In genomic region chr7:70481717-70482116, GRCh38 we compare ENCODE assay signal across 19 cellular contexts.
A peak's percentile ranks its signal among the peaks of the same experiment; 100 is the strongest.
DNase-seq lines count a peak whose midpoint lies in the region; ATAC-seq, FAIRE-seq and TF ChIP-seq lines count a peak whose summit lies in the region.
"Had no signal": no experiment of that assay in that cellular context is flagged by ENCODE, and none has a peak within 500 bp of the region (broad histone marks: within the 10 kb centered on the region; RNA-seq: fewer than 3 reads in every experiment).

No MANE protein-coding gene starts in this region.

- H3K9ac ChIP-seq in keratinocyte (ENCODE audit: control insufficient read depth, extremely low read depth, insufficient read depth, low read length) = no peak overlapping the region
- H3K9ac ChIP-seq: BLaER1 treated with 17β-estradiol and CSF1 and Interleukin-3, amounts not matched to agents 10 nM and 100 nM; GM23248 had no signal

- peaks cover 3% of the 10 kb centered on the region for H3K9me1 ChIP-seq in keratinocyte (ENCODE audit: control insufficient read depth, extremely low read depth, insufficient read depth, low read length)

- H4K20me1 ChIP-seq in keratinocyte (ENCODE audit: control insufficient read depth, extremely low read depth, insufficient read depth, low read length) = no peaks in the 10 kb centered on the region
- H4K20me1 ChIP-seq: BLaER1 treated with 17β-estradiol and CSF1 and Interleukin-3, amounts not matched to agents 10 nM and 100 nM had no signal

- H2AFZ ChIP-seq in keratinocyte (ENCODE audit: control insufficient read depth, low read length) = no peak overlapping the region
- H2AFZ ChIP-seq: GM23248 had no signal

- POLR2A ChIA-PET in HEK293 (lab: Yijun Ruan, JAX) = no interaction called here

- intact Hi-C loops in prostate gland (cut with DNase I) = no loop called here

- CTCF ChIA-PET in HEK293 (lab: Yijun Ruan, JAX) = no interaction called here

- H3K9me3 ChIP-seq in HEK293 (ENCODE audit: control insufficient read depth, insufficient read depth, low read depth, low read length) (no peaks in the 10 kb centered on the region), keratinocyte (ENCODE audit: control insufficient read depth, low read depth, low read length) (no peaks in the 10 kb centered on the region), prostate gland (no peaks in the 10 kb centered on the region)
- H3K9me3 ChIP-seq: HAP-1 had no signal

- TF ChIP-seq CTCF in HEK293 (tag by site-specific recombination; IDR thresholded peaks at IDR 0.05) = no peak
- TF ChIP-seq CTCF in keratinocyte (optimal IDR thresholded peaks at IDR 0.05 in 1 of 3, IDR thresholded peaks at IDR 0.05 in 1 of 3, conservative IDR thresholded peaks at IDR 0.05 in 1 of 3; ENCODE audit: extremely low read depth in 1 of 3, insufficient read depth in 2 of 3, low read length in 3 of 3) = no peak
- no peak for TF ChIP-seq CTCF in prostate gland (IDR thresholded peaks at IDR 0.05)

- no peaks in the 10 kb centered on the region for H3K27me3 ChIP-seq in keratinocyte (ENCODE audit: control insufficient read depth, extremely low read depth, insufficient read depth, low read length)
- H3K27me3 ChIP-seq in prostate gland (replicated peaks; ENCODE audit: insufficient read depth) = no peaks in the 10 kb centered on the region
- H3K27me3 ChIP-seq: BLaER1 treated with 17β-estradiol and CSF1 and Interleukin-3, amounts not matched to agents 10 nM and 100 nM had no signal

- H3K4me2 ChIP-seq in keratinocyte (ENCODE audit: control insufficient read depth, extremely low read depth, insufficient read depth, low read depth, low read length) = peak overlapping the region; percentile 85
- H3K4me2 ChIP-seq: BLaER1 treated with 17β-estradiol and CSF1 and Interleukin-3, amounts not matched to agents 10 nM and 100 nM had no signal

- DNase-seq in NCI-H69 (lab: John Stamatoyannopoulos, UW) = peak; percentile 93
- DNase-seq in keratinocyte (ENCODE audit: low read depth, low spot score) = no peak
- no peak for DNase-seq in prostate gland (ENCODE audit: low spot score)
- DNase-seq in stimulated activated CD4-positive, alpha-beta T cell treated with anti-CD3 and anti-CD28 coated beads, Interleukin-2, amount 100 ng/mL, for 24 hours = no peak
- no peak for DNase-seq in stimulated activated CD4-positive, alpha-beta T cell treated with anti-CD3 and anti-CD28 coated beads, Interleukin-2, amount 100 ng/mL, for 48 hours
- DNase-seq: Calu3; CD8-positive, alpha-beta T cell; DND-41; EL; GM23248; HFFc6 had no signal

- H3K4me3 ChIP-seq in HEK293 (ENCODE audit: low read depth, low read length) (no peak overlapping the region), keratinocyte (ENCODE audit: control insufficient read depth in 2 of 3, extremely low read depth in 1 of 3, insufficient read depth in 2 of 3, low read depth in 1 of 3, low read length in 3 of 3) (no peak overlapping the region), prostate gland (no peak overlapping the region)
- H3K4me3 ChIP-seq: BLaER1 treated with 17β-estradiol and CSF1 and Interleukin-3, amounts not matched to agents 10 nM and 100 nM; GM12878; GM23248; HAP-1 had no signal

- TF ChIP-seq POLR2A in prostate gland (IDR thresholded peaks at IDR 0.05) = no peak

- dilution Hi-C loops in keratinocyte (cut with MboI; ENCODE audit: extremely low pct_ligation_motif_present, low sequenced_read_pairs) = no loop called here

- ATAC-seq in GM21367 (IDR thresholded peaks at IDR 0.05; ENCODE audit: unreplicated experiment) (no peak), GM21786 (IDR thresholded peaks at IDR 0.05; ENCODE audit: unreplicated experiment) (no peak)
- ATAC-seq: CD8-positive, alpha-beta T cell; GM12878 had no signal

- WGBS in prostate gland = 74% methylated on average over 5 of the region's 5 CpGs

- H3K36me3 ChIP-seq in HEK293 (ENCODE audit: control insufficient read depth in 2 of 2, insufficient read depth in 1 of 2, low read length in 2 of 2) (no peaks in the 10 kb centered on the region), keratinocyte (ENCODE audit: control insufficient read depth in 2 of 2, extremely low read depth in 1 of 2, insufficient read depth in 2 of 2, low read length in 2 of 2) (no peaks in the 10 kb centered on the region), prostate gland (no peaks in the 10 kb centered on the region)
- H3K36me3 ChIP-seq: HAP-1 had no signal

- H3K4me1 ChIP-seq in HEK293 (ENCODE audit: control insufficient read depth, insufficient read depth, low read length) = no peaks in the 10 kb centered on the region
- H3K4me1 ChIP-seq in keratinocyte (ENCODE audit: control insufficient read depth, extremely low read depth, insufficient read depth, low read length) = peaks cover 28% of the 10 kb centered on the region
- H3K4me1 ChIP-seq in prostate gland (replicated peaks) = no peaks in the 10 kb centered on the region
- H3K4me1 ChIP-seq: HAP-1 had no signal

- H3K79me2 ChIP-seq in keratinocyte (ENCODE audit: control insufficient read depth, insufficient read depth, low read length) = no peaks in the 10 kb centered on the region

- FAIRE-seq in keratinocyte (lab: Jason Lieb, UNC) = no peak
- FAIRE-seq: GM12878, HTR-8/SVneo had no signal

- no peak overlapping the region for H3K27ac ChIP-seq in HEK293 (ENCODE audit: extremely low read depth, low read depth, low read length)
- no peak overlapping the region for H3K27ac ChIP-seq in keratinocyte (ENCODE audit: control insufficient read depth, insufficient read depth, low read length)
- H3K27ac ChIP-seq in prostate gland = peak overlapping the region; percentile 31 to 52
- H3K27ac ChIP-seq: BLaER1 treated with 17β-estradiol and CSF1 and Interleukin-3, amounts not matched to agents 10 nM and 100 nM; GM23248; HL-60 had no signal

TF ChIP-seq in HEK293, 187 proteins besides CTCF, POLR2A, EP300 and RAD21:
- TF ChIP-seq SCRT2 (tag by site-specific recombination; IDR thresholded peaks at IDR 0.05) = no peak
- TF ChIP-seq OSR2 (tag by site-specific recombination; IDR thresholded peaks at IDR 0.05) = peak; percentile 24; the same call in 1 of the 2 replicates
- TF ChIP-seq ZBTB8A (tag by site-specific recombination; IDR thresholded peaks at IDR 0.05) = 0 out of 2 replicates have a peak, but pooled peaks have one; percentile 16
- TF ChIP-seq SP7 (tag by site-specific recombination; IDR thresholded peaks at IDR 0.05) = peak; percentile 78
- TF ChIP-seq KLF1 (tag by site-specific recombination; IDR thresholded peaks at IDR 0.05) = no peak
- TF ChIP-seq ZNF423 (tag by site-specific recombination; IDR thresholded peaks at IDR 0.05) = 0 out of 2 replicates have a peak, but pooled peaks have one; percentile 15
- TF ChIP-seq, protein P1, sequence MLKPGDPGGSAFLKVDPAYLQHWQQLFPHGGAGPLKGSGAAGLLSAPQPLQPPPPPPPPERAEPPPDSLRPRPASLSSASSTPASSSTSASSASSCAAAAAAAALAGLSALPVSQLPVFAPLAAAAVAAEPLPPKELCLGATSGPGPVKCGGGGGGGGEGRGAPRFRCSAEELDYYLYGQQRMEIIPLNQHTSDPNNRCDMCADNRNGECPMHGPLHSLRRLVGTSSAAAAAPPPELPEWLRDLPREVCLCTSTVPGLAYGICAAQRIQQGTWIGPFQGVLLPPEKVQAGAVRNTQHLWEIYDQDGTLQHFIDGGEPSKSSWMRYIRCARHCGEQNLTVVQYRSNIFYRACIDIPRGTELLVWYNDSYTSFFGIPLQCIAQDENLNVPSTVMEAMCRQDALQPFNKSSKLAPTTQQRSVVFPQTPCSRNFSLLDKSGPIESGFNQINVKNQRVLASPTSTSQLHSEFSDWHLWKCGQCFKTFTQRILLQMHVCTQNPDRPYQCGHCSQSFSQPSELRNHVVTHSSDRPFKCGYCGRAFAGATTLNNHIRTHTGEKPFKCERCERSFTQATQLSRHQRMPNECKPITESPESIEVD (tag by site-specific recombination; IDR thresholded peaks at IDR 0.05) = peak; percentile 75
- TF ChIP-seq ZNF571 (tag by site-specific recombination; IDR thresholded peaks at IDR 0.05) = no peak
- no peak for TF ChIP-seq GLIS2 (tag by site-specific recombination; IDR thresholded peaks at IDR 0.05)
- TF ChIP-seq, protein P2, sequence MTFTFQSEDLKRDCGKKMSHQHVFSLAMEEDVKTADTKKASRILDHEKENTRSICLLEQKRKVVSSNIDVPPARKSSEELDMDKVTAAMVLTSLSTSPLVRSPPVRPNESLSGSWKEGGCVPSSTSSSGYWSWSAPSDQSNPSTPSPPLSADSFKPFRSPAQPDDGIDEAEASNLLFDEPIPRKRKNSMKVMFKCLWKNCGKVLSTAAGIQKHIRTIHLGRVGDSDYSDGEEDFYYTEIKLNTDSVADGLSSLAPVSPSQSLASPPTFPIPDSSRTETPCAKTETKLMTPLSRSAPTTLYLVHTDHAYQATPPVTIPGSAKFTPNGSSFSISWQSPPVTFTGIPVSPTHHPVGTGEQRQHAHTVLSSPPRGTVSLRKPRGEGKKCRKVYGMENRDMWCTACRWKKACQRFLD (tag by site-specific recombination; IDR thresholded peaks at IDR 0.05) = no peak
- 0 out of 2 replicates have a peak, but pooled peaks have one; percentile 32 for TF ChIP-seq KLF10 (tag by site-specific recombination; IDR thresholded peaks at IDR 0.05)
- TF ChIP-seq FEZF1 (tag by site-specific recombination; IDR thresholded peaks at IDR 0.05) = peak; percentile 59; the same call in 1 of the 2 replicates

Comparison
In these comparisons a context has a peak if more than half of its experiments do, and no peak if none do; other contexts are left out.
1. H3K27ac ChIP-seq: peak in prostate gland (2 of 2); none in HEK293 (single experiment) and keratinocyte (single experiment).